Comparison of ENCODE assay signal across 23 cellular contexts in genomic region chr3:48303021-48303420, GRCh38. TPM values are rescaled to one million over a fixed set of nuclear protein-coding genes. Genes with fewer than 3 reads are reported as not detected.
DNase-seq lines count a peak whose midpoint lies in the region; ATAC-seq and TF ChIP-seq lines count a peak whose summit lies in the region.
"Had no signal": no experiment of that assay in that cellular context is flagged by ENCODE, and none has a peak within 500 bp of the region (broad histone marks: within the 10 kb centered on the region; RNA-seq: fewer than 3 reads in every experiment).

No MANE protein-coding gene starts in this region.

- H3K9ac ChIP-seq in neural progenitor cell, result no peak overlapping the region

- H3K4me3 ChIP-seq in OCI-LY7 (ENCODE audit: low read depth, low read length, poor library complexity, severe bottlenecking), result no peak overlapping the region
- no peak overlapping the region for H3K4me3 ChIP-seq in neural progenitor cell
- no peak overlapping the region for H3K4me3 ChIP-seq in tibial nerve
- H3K4me3 ChIP-seq: lung, SJCRH30, suprapubic skin had no signal

- H3K27ac Mint-ChIP-seq in activated CD4-positive, alpha-beta T cell treated with anti-CD3 and anti-CD28 coated beads, Interleukin-2, amount 10 ng/mL, durations not matched to agents 24 days and 14 days, result peak overlapping the region; percentile 23
- H3K27ac Mint-ChIP-seq in brain, result peak overlapping the region in 2 of 5 experiments; percentile 80 to 97
- H3K27ac Mint-ChIP-seq in neural progenitor cell, result no peak overlapping the region

- peaks cover 19% of the 10 kb centered on the region for H3K27me3 Mint-ChIP-seq in activated CD4-positive, alpha-beta T cell treated with anti-CD3 and anti-CD28 coated beads, Interleukin-2, amount 10 ng/mL, durations not matched to agents 24 days and 14 days
- H3K27me3 Mint-ChIP-seq in brain (peaks cover 17% of the 10 kb centered on the region), neural progenitor cell (ENCODE audit: insufficient read depth, low read depth) (peaks cover 10% of the 10 kb centered on the region)

- CTCF ChIA-PET in OCI-LY7 (lab: Charles Lee; ENCODE audit: unreplicated experiment), result no interaction called here

- no peak for TF ChIP-seq EP300 in tibial nerve (IDR thresholded peaks at IDR 0.05)

- no peaks in the 10 kb centered on the region for H3K9me2 ChIP-seq in OCI-LY7 (ENCODE audit: insufficient read depth, low read length)

- peak overlapping the region; percentile 86 for H3K27ac ChIP-seq in OCI-LY7 (ENCODE audit: low read depth, low read length, poor library complexity, severe bottlenecking)
- H3K27ac ChIP-seq in neural progenitor cell, result no peak overlapping the region
- H3K27ac ChIP-seq in tibial nerve, result no peak overlapping the region
- H3K27ac ChIP-seq: SJCRH30, suprapubic skin had no signal

- H2AFZ ChIP-seq in OCI-LY7 (ENCODE audit: low read length) (no peak overlapping the region), neural progenitor cell (replicated peaks) (no peak overlapping the region)

- POLR2A ChIA-PET in OCI-LY7 (lab: Charles Lee), result no interaction called here

- H3K4me2 ChIP-seq in OCI-LY7 (ENCODE audit: low read length) (peak overlapping the region; percentile 99), neural progenitor cell (no peak overlapping the region)

- H3K4me1 ChIP-seq in OCI-LY7 (ENCODE audit: insufficient read depth, low read length, poor library complexity, severe bottlenecking) (peaks cover 60% of the 10 kb centered on the region), neural progenitor cell (no peaks in the 10 kb centered on the region), tibial nerve (peaks cover 0 to 34% (median 13%) of the 10 kb centered on the region in 4 donors)

- ATAC-seq in HG02571 (IDR thresholded peaks at IDR 0.05; ENCODE audit: unreplicated experiment), result no peak
- ATAC-seq: PC-3 had no signal

- WGBS in tibial nerve, 2 donors, result 90 to 92% methylated on average over 2 of the region's 2 CpGs

- intact Hi-C loops in activated CD4-positive, alpha-beta T cell treated with anti-CD3 and anti-CD28 coated beads, Interleukin-2, amount 10 ng/mL, durations not matched to agents 24 days and 14 days (cut with micrococcal nuclease), result loop anchor here (5.0 to 10.0 kb wide), 2 partner anchors 332 to 414 kb away; partner anchors contain the start of genes IP6K2 and SLC26A6
- intact Hi-C loops in OCI-LY7 (cut with micrococcal nuclease; ENCODE audit: unreplicated experiment), result loop anchor here (5.0 to 10.0 kb wide), 2 partner anchors 132 to 521 kb away; partner anchors contain the start of genes PLXNB1 and SMARCC1

- peaks cover 24% of the 10 kb centered on the region for H3K27me3 ChIP-seq in neural progenitor cell
- no peaks in the 10 kb centered on the region for H3K27me3 ChIP-seq in tibial nerve
- H3K27me3 ChIP-seq: BLaER1 treated with 17β-estradiol and CSF1 and Interleukin-3, amounts not matched to agents 10 nM and 100 nM; SJCRH30; suprapubic skin had no signal

- H4K20me1 ChIP-seq in OCI-LY7 (ENCODE audit: insufficient read depth, low read length), result no peaks in the 10 kb centered on the region
- H4K20me1 ChIP-seq in neural progenitor cell (ENCODE audit: low read depth), result no peaks in the 10 kb centered on the region
- H4K20me1 ChIP-seq: BLaER1 treated with 17β-estradiol and CSF1 and Interleukin-3, amounts not matched to agents 10 nM and 100 nM had no signal

- H3K9me3 Mint-ChIP-seq in activated CD4-positive, alpha-beta T cell treated with anti-CD3 and anti-CD28 coated beads, Interleukin-2, amount 10 ng/mL, durations not matched to agents 24 days and 14 days, result no peaks in the 10 kb centered on the region
- peaks cover 0 to 6% (median 0%) of the 10 kb centered on the region in 5 experiments for H3K9me3 Mint-ChIP-seq in brain
- H3K9me3 Mint-ChIP-seq in neural progenitor cell, result peaks cover 5% of the 10 kb centered on the region

- H3K9me3 ChIP-seq in OCI-LY7 (ENCODE audit: low read length) (no peaks in the 10 kb centered on the region), neural progenitor cell (ENCODE audit: low read depth) (no peaks in the 10 kb centered on the region), tibial nerve (peaks cover 0 to 8% (median 0%) of the 10 kb centered on the region in 4 donors)
- H3K9me3 ChIP-seq: BLaER1 treated with 17β-estradiol and CSF1 and Interleukin-3, amounts not matched to agents 10 nM and 100 nM; SJCRH30; suprapubic skin had no signal

- no peak for TF ChIP-seq CTCF in OCI-LY7 (conservative IDR thresholded peaks at IDR 0.05; ENCODE audit: low read length)
- no peak for TF ChIP-seq CTCF in brain (conservative IDR thresholded peaks at IDR 0.05)
- no peak for TF ChIP-seq CTCF in neural progenitor cell (IDR thresholded peaks at IDR 0.05)
- no peak for TF ChIP-seq CTCF in tibial nerve (IDR thresholded peaks at IDR 0.05)

- H3K4me1 Mint-ChIP-seq in activated CD4-positive, alpha-beta T cell treated with anti-CD3 and anti-CD28 coated beads, Interleukin-2, amount 10 ng/mL, durations not matched to agents 24 days and 14 days, result peaks cover 26% of the 10 kb centered on the region
- H3K4me1 Mint-ChIP-seq in brain (peaks cover 34% of the 10 kb centered on the region), neural progenitor cell (peaks cover 22% of the 10 kb centered on the region)

- peak overlapping the region; percentile 96 for H3K4me3 Mint-ChIP-seq in activated CD4-positive, alpha-beta T cell treated with anti-CD3 and anti-CD28 coated beads, Interleukin-2, amount 10 ng/mL, durations not matched to agents 24 days and 14 days
- peak overlapping the region in 4 of 5 experiments; percentile 88 to 97 (median 92) for H3K4me3 Mint-ChIP-seq in brain
- peak overlapping the region; percentile 93 for H3K4me3 Mint-ChIP-seq in neural progenitor cell

- no peak for TF ChIP-seq POLR2A in tibial nerve (IDR thresholded peaks at IDR 0.05)

- no peak for DNase-seq in activated CD4-positive, alpha-beta T cell treated with anti-CD3 and anti-CD28 coated beads, Interleukin-2, amount 10 ng/mL, durations not matched to agents 24 days and 14 days
- DNase-seq in activated CD4-positive, alpha-beta T cell treated with anti-CD3 and anti-CD28 coated beads for 1 hour, result no peak
- peak; percentile 19 for DNase-seq in OCI-LY7 (ENCODE audit: low spot score)
- no peak for DNase-seq in neural progenitor cell (ENCODE audit: low spot score)
- no peak for DNase-seq in NCI-H2196 treated with DMSO at 0.1 percent for 48 hours (lab: John Stamatoyannopoulos, UW; ENCODE audit: unreplicated experiment)
- no peak for DNase-seq in tibial nerve (ENCODE audit: low spot score in 2 of 2)
- DNase-seq: DMS53; NCI-H1417; NCI-H69; PC-3; SJCRH30; small intestine; stimulated activated CD4-positive, alpha-beta T cell treated with anti-CD3 and anti-CD28 coated beads, Interleukin-4, amount 100 ng/mL, for 24 hours had no signal

- no TSS peak for BruUV-seq in OCI-LY7 (replicated peaks; lab: Mats Ljungman, UMichigan)

- H3K79me2 ChIP-seq in OCI-LY7 (ENCODE audit: insufficient read depth, low read depth, low read length) (peaks cover 34% of the 10 kb centered on the region; the same call in 1 of the 2 replicates), neural progenitor cell (ENCODE audit: low read depth) (peaks cover 16% of the 10 kb centered on the region)

- H3F3A ChIP-seq in neural progenitor cell (ENCODE audit: low read depth), result peaks cover 9% of the 10 kb centered on the region

- peaks cover 16% of the 10 kb centered on the region for H3K36me3 Mint-ChIP-seq in activated CD4-positive, alpha-beta T cell treated with anti-CD3 and anti-CD28 coated beads, Interleukin-2, amount 10 ng/mL, durations not matched to agents 24 days and 14 days (ENCODE audit: low read depth)
- H3K36me3 Mint-ChIP-seq in brain (peaks cover 12% of the 10 kb centered on the region), neural progenitor cell (peaks cover 17% of the 10 kb centered on the region)

- H3K36me3 ChIP-seq in OCI-LY7 (ENCODE audit: insufficient read depth, low read length) (peaks cover 7% of the 10 kb centered on the region), neural progenitor cell (no peaks in the 10 kb centered on the region), tibial nerve (peaks cover 0 to 5% (median 0%) of the 10 kb centered on the region in 3 donors)

RNA-seq across cellular contexts. Expression of gene NME6, which starts 1.9 kb away (rescaled TPM):
- 32.8 and 37.8 TPM in 2 replicates for total RNA-seq in activated CD4-positive, alpha-beta T cell treated with anti-CD3 and anti-CD28 coated beads, Interleukin-2, amount 10 ng/mL, durations not matched to agents 24 days and 14 days
- 29.0 and 35.2 TPM in 2 replicates for total RNA-seq in OCI-LY7 (2014; rRNA removed; shearing (Covaris generic))
- total RNA-seq in OCI-LY7 (2022) (33.1 and 33.5 TPM in 2 replicates), neural progenitor cell (ENCODE audit: low replicate concordance) (18.8 and 26.5 TPM in 2 replicates), tibial nerve (10 to 100 TPM; 22.2 to 28.4 (median 27.4) TPM)
- polyA plus RNA-seq in brain (ENCODE audit: insufficient read depth, low read depth, low replicate concordance), result 9.5 TPM

RNA-seq across cellular contexts. Expression of gene SPINK8, which starts 30.4 kb away (rescaled TPM):
- not detected in 2 replicates for total RNA-seq in activated CD4-positive, alpha-beta T cell treated with anti-CD3 and anti-CD28 coated beads, Interleukin-2, amount 10 ng/mL, durations not matched to agents 24 days and 14 days
- not detected in 2 replicates for total RNA-seq in OCI-LY7 (2014; rRNA removed; shearing (Covaris generic))
- total RNA-seq in OCI-LY7 (2022) (not detected in 2 replicates), neural progenitor cell (ENCODE audit: low replicate concordance) (not detected in 2 replicates), tibial nerve (not detected)
- polyA plus RNA-seq in brain (ENCODE audit: insufficient read depth, low read depth, low replicate concordance), result 1.4 TPM
- total RNA-seq: A172, endothelial cell of umbilical vein, LHCN-M2, lung, myocyte, PC-3, pulmonary artery endothelial cell, SJCRH30, suprapubic skin had no signal
- polyA plus RNA-seq: endothelial cell of umbilical vein, lung, small intestine had no signal
